11 cellular contexts compared by ENCODE assay signal in the genomic region with DNA sequence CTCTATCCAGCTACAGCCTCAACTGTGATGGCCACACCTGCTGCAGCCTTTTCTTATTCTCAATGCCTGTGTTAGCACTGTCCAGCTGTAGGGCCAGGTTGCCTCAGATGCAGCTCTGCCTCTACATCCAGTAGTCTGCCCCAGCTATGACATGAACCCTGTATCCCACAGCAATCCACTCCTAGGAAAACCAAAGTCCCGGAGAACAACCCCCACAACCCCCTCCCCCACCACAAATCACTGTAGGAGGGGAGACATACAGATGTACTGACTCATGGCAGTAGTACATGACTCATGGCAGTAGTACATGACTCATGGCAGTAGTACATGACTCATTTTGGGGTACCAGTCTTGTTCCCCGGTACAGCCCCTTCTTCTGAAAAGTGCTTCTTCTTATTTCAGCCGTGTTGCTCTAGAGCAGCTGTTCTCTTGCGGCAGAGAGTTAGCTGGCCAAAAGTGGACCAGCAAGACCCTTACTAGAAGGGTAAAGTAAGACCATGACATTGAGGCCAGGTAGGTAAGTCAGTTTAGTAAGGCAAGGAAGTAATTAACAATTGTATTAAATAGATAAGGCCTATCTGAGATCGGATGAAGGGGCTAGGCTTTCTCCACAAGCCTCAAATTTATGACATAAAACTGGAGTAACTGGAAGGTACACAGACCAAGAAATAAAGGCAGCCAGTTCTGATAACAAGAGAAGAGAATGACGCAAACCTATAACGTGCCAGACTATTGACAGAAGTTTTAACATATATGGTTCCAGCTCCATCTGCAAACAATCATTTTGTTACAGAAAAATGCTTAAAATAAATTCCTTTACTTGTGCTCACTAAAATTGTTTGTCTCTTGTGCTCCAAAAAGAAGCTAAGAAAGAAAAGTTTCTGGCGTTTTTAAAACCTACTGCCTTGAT.
DNase-seq lines count a peak whose midpoint lies in the region; ATAC-seq and TF ChIP-seq lines count a peak whose summit lies in the region.
"Had no signal": no experiment of that assay in that cellular context is flagged by ENCODE, and none has a peak within 500 bp of the region (broad histone marks: within the 10 kb centered on the region; RNA-seq: fewer than 3 reads in every experiment).

No MANE protein-coding gene starts in this region.

- no peaks in the 10 kb centered on the region for H3K36me3 Mint-ChIP-seq in T-helper 17 cell (ENCODE audit: low read depth)

- H3K4me1 ChIP-seq in spleen (no peaks in the 10 kb centered on the region), left lung (no peaks in the 10 kb centered on the region)
- H3K4me1 ChIP-seq: A549 had no signal

- 50 to 76% (median 60%) methylated on average over 8 of the region's 8 CpGs for WGBS in spleen, 5 donors

- no peaks in the 10 kb centered on the region for H3K4me1 Mint-ChIP-seq in T-helper 17 cell

- H3K36me3 ChIP-seq in spleen (no peaks in the 10 kb centered on the region), left lung (no peaks in the 10 kb centered on the region)

- TF ChIP-seq POLR2A in spleen (IDR thresholded peaks at IDR 0.05): no peak

- DNase-seq in activated CD4-positive, alpha-beta T cell treated with anti-CD3 and anti-CD28 coated beads for 48 hours: peak; percentile 5
- no peak for DNase-seq in activated CD4-positive, alpha-beta T cell treated with anti-CD3 and anti-CD28 coated beads for 4 hours
- DNase-seq in spleen (peak; percentile 33), T-helper 17 cell (no peak), HuH-7.5 (ENCODE audit: low spot score) (no peak), left lung (no peak)
- DNase-seq: NCI-H446 treated with DMSO at 0.1 percent for 48 hours had no signal

- H3K27ac Mint-ChIP-seq in T-helper 17 cell: no peak overlapping the region
- H3K27ac Mint-ChIP-seq: dendritic cell treated with granulocyte-macrophage colony-stimulating factor and Interleukin-4, amounts not matched to agents 40 ng/mL and 50 ng/mL, for 4 days had no signal

- H3K27ac ChIP-seq in spleen (no peak overlapping the region), left lung (no peak overlapping the region)
- H3K27ac ChIP-seq: A549 had no signal

- no peaks in the 10 kb centered on the region for H3K27me3 ChIP-seq in spleen (replicated peaks in 1 of 7)
- no peaks in the 10 kb centered on the region for H3K27me3 ChIP-seq in left lung

- H3K4me3 ChIP-seq in spleen (no peak overlapping the region), left lung (no peak overlapping the region)
- H3K4me3 ChIP-seq: A549 had no signal

- no peaks in the 10 kb centered on the region for H3K27me3 Mint-ChIP-seq in T-helper 17 cell
- H3K27me3 Mint-ChIP-seq: dendritic cell treated with granulocyte-macrophage colony-stimulating factor and Interleukin-4, amounts not matched to agents 40 ng/mL and 50 ng/mL, for 4 days had no signal

- TF ChIP-seq CTCF in spleen (IDR thresholded peaks at IDR 0.05 in 8 of 11, conservative IDR thresholded peaks at IDR 0.05 in 3 of 11): no peak
- TF ChIP-seq CTCF in left lung (IDR thresholded peaks at IDR 0.05): no peak

- intact Hi-C loops in spleen (cut with DNase I; ENCODE audit: low total_unique reads): no loop called here
- intact Hi-C loops in left lung (cut with DNase I): no loop called here

- ATAC-seq in HG02884 (IDR thresholded peaks at IDR 0.05; ENCODE audit: unreplicated experiment) (peak; percentile 85), SK-N-SH treated with all-trans-retinoic acid at 6 μM for 48 hours (peak; percentile 70), T-helper 17 cell (no peak), left lung (no peak)
- ATAC-seq: A549 had no signal

- H3K4me3 Mint-ChIP-seq in T-helper 17 cell: no peak overlapping the region
- H3K4me3 Mint-ChIP-seq: dendritic cell treated with granulocyte-macrophage colony-stimulating factor and Interleukin-4, amounts not matched to agents 40 ng/mL and 50 ng/mL, for 4 days had no signal

- peaks cover 0 to 19% (median 3%) of the 10 kb centered on the region in 8 donors for H3K9me3 ChIP-seq in spleen
- no peaks in the 10 kb centered on the region for H3K9me3 ChIP-seq in T-helper 17 cell (ENCODE audit: control insufficient read depth, low read length, poor library complexity, severe bottlenecking)
- no peaks in the 10 kb centered on the region for H3K9me3 ChIP-seq in left lung
- H3K9me3 ChIP-seq: A549 had no signal

TF ChIP-seq in SK-N-SH treated with all-trans-retinoic acid at 6 μM for 48 hours, 23 proteins besides CTCF, POLR2A, EP300 and RAD21:
- TF ChIP-seq TCF4 (CRISPR knock-in tag; IDR thresholded peaks at IDR 0.05; ENCODE audit: borderline replicate concordance) (no peak), ESRRG (CRISPR knock-in tag; IDR thresholded peaks at IDR 0.05) (no peak), OSR1 (CRISPR knock-in tag; IDR thresholded peaks at IDR 0.05) (no peak), ISL1 (CRISPR knock-in tag; IDR thresholded peaks at IDR 0.05) (no peak), TOX (CRISPR knock-in tag; IDR thresholded peaks at IDR 0.05; ENCODE audit: borderline replicate concordance) (no peak), CSDC2 (CRISPR knock-in tag; IDR thresholded peaks at IDR 0.05) (no peak), BACH2 (CRISPR knock-in tag; IDR thresholded peaks at IDR 0.05; ENCODE audit: borderline replicate concordance) (no peak), RARB (CRISPR knock-in tag; IDR thresholded peaks at IDR 0.05) (no peak), ZNF565 (CRISPR knock-in tag; conservative IDR thresholded peaks at IDR 0.05; ENCODE audit: low read depth) (no peak), SNAI2 (CRISPR knock-in tag; IDR thresholded peaks at IDR 0.05) (no peak), ZFP30 (CRISPR knock-in tag; IDR thresholded peaks at IDR 0.05) (no peak)

Comparison
In these comparisons a context has a peak if more than half of its experiments do, and no peak if none do; other contexts are left out.
1. DNase-seq: peak in activated CD4-positive, alpha-beta T cell treated with anti-CD3 and anti-CD28 coated beads for 48 hours (single experiment) and spleen (single experiment); none in activated CD4-positive, alpha-beta T cell treated with anti-CD3 and anti-CD28 coated beads for 4 hours (0 of 2), T-helper 17 cell (0 of 3), HuH-7.5 (single experiment) and left lung (0 of 2).
2. ATAC-seq: peak in HG02884 (single experiment) and SK-N-SH treated with all-trans-retinoic acid at 6 μM for 48 hours (single experiment); none in T-helper 17 cell (single experiment) and left lung (single experiment).